ENCODE assay signal across 1 cellular context in the genomic region with DNA sequence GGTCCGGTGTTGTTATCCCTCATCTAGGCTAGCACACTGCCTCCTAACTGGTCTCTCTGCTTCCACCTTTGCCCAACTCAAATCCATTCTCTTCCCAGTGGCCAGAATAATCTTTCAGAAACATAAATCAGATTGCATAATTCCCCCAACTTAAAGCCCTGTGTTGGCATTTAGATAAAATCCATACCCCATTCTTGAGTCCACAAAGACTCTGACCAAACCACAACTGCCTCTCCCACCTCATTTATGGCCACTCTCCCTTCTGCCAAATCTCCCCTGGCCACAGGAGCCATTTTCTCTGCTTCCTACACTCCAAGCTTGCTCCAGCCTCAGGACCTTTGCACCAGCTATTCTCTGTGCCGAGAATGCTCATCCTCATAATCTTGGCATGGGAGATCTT.
TF ChIP-seq lines count a peak whose summit lies in the region.

No MANE protein-coding gene starts in this region.

TF ChIP-seq in IMR-90, 13 proteins besides CTCF, POLR2A, EP300 and RAD21:
- TF ChIP-seq MAZ (IDR thresholded peaks at IDR 0.05; ENCODE audit: borderline replicate concordance, low read depth, low read length) (no peak), CHD1 (IDR thresholded peaks at IDR 0.05; ENCODE audit: low read depth, low read length) (no peak), MXI1 (IDR thresholded peaks at IDR 0.05; ENCODE audit: borderline replicate concordance, low read depth, low read length) (no peak), FOS (IDR thresholded peaks at IDR 0.05; ENCODE audit: low read depth, low read length) (no peak), RFX5 (IDR thresholded peaks at IDR 0.05; ENCODE audit: low read depth, low read length) (no peak), MAFK (IDR thresholded peaks at IDR 0.05; ENCODE audit: low read depth, low read length) (no peak)
